8 cellular contexts compared by ENCODE assay signal in genomic region chr1:8712413-8713229, GRCh38.
DNase-seq lines count a peak whose midpoint lies in the region; ATAC-seq and TF ChIP-seq lines count a peak whose summit lies in the region.

No MANE protein-coding gene starts in this region.

- POLR2A ChIA-PET in Panc1 (lab: Charles Lee) = interaction anchor here (0.6 to 0.8 kb wide), 2 partner anchors 9 to 12 kb away, joined by 3 to 5 read pairs; no protein-coding TSS in a partner anchor

- H3K4me1 ChIP-seq in Panc1 (ENCODE audit: control insufficient read depth, insufficient read depth, low read length) = peaks cover 59% of the 10 kb centered on the region
- no peaks in the 10 kb centered on the region for H3K4me1 ChIP-seq in colonic mucosa
- peaks cover 25 to 40% (median 32%) of the 10 kb centered on the region in 4 donors for H3K4me1 ChIP-seq in upper lobe of left lung

- no peak for TF ChIP-seq POLR2A in upper lobe of left lung (IDR thresholded peaks at IDR 0.05)

- peaks cover 25% of the 10 kb centered on the region for H3K4me1 Mint-ChIP-seq in memory B cell

- intact Hi-C loops in Panc1 (cut with micrococcal nuclease; ENCODE audit: unreplicated experiment) = loop anchor here (10.0 kb wide), 1 partner anchor 132 kb away; no protein-coding TSS in a partner anchor
- intact Hi-C loops in colonic mucosa (cut with DNase I) = loop anchor here (10.0 kb wide), 1 partner anchor 132 kb away; no protein-coding TSS in a partner anchor

- in situ Hi-C loops in Panc1 (cut with HindIII; ENCODE audit: low pct_unique_long_range_greater_than_20kb, low sequenced_read_pairs) = no loop called here

- peaks cover 7% of the 10 kb centered on the region for H3K36me3 Mint-ChIP-seq in memory B cell

- no peaks in the 10 kb centered on the region for H3K27me3 Mint-ChIP-seq in memory B cell

- peak overlapping the region; percentile 91 for H3K27ac Mint-ChIP-seq in memory B cell

- TF ChIP-seq CTCF in Panc1 (IDR thresholded peaks at IDR 0.05) (no peak), colonic mucosa (IDR thresholded peaks at IDR 0.05) (no peak), upper lobe of left lung (IDR thresholded peaks at IDR 0.05) (no peak)

- peak; percentile 89 for ATAC-seq in Panc1
- peak; percentile 94 for ATAC-seq in memory B cell (ENCODE audit: low read depth)
- ATAC-seq in upper lobe of left lung (ENCODE audit: low FRiP score in 2 of 2) = peak in 1 of 2 donors; percentile 73
- no peak for ATAC-seq in HG03457 (IDR thresholded peaks at IDR 0.05; ENCODE audit: unreplicated experiment)

- no peaks in the 10 kb centered on the region for H3K9me3 ChIP-seq in Panc1 (ENCODE audit: control insufficient read depth, insufficient read depth, low read depth, low read length)
- H3K9me3 ChIP-seq in colonic mucosa = no peaks in the 10 kb centered on the region
- H3K9me3 ChIP-seq in upper lobe of left lung = no peaks in the 10 kb centered on the region

- DNase-seq in DMS114 treated with DMSO at 0.1 percent for 48 hours (lab: John Stamatoyannopoulos, UW; ENCODE audit: unreplicated experiment) (peak; percentile 98), Kasumi-1 (lab: John Stamatoyannopoulos, UW) (peak; percentile 90 to 94), Panc1 (ENCODE audit: low read depth, low spot score) (peak; percentile 73), colonic mucosa (no peak), memory B cell (ENCODE audit: low spot score in 2 of 2) (no peak), upper lobe of left lung (no peak), globus pallidus (ENCODE audit: low spot score) (no peak)

- no peaks in the 10 kb centered on the region for H3K27me3 ChIP-seq in Panc1 (ENCODE audit: control insufficient read depth, insufficient read depth, low read length)
- no peaks in the 10 kb centered on the region for H3K27me3 ChIP-seq in colonic mucosa
- no peaks in the 10 kb centered on the region for H3K27me3 ChIP-seq in upper lobe of left lung

- H3K4me3 Mint-ChIP-seq in memory B cell = peak overlapping the region; percentile 62

- peak overlapping the region in 1 of 2 experiments; percentile 46; a peak in 3 of 4 replicates for H3K4me3 ChIP-seq in Panc1 (ENCODE audit: low read depth in 2 of 2, low read length in 2 of 2)
- H3K4me3 ChIP-seq in colonic mucosa = no peak overlapping the region
- H3K4me3 ChIP-seq in upper lobe of left lung = peak overlapping the region in 1 of 4 donors; percentile 9

- CTCF ChIA-PET in Panc1 (lab: Charles Lee) = interaction anchor here (0.5 to 0.7 kb wide), 2 partner anchors 25 to 306 kb away, joined by 4 read pairs; no protein-coding TSS in a partner anchor

- peaks cover 4% of the 10 kb centered on the region for H3K9me3 Mint-ChIP-seq in memory B cell

- peak in 1 of 4 donors; percentile 42 for TF ChIP-seq EP300 in upper lobe of left lung (IDR thresholded peaks at IDR 0.05)

- H3K9ac ChIP-seq in colonic mucosa (ENCODE audit: low read depth in 2 of 2, low read length in 2 of 2) = peak overlapping the region in 1 of 2 donors; percentile 23

- H3K36me3 ChIP-seq in Panc1 (ENCODE audit: control insufficient read depth, insufficient read depth, low read length) = no peaks in the 10 kb centered on the region
- H3K36me3 ChIP-seq in colonic mucosa = no peaks in the 10 kb centered on the region
- no peaks in the 10 kb centered on the region for H3K36me3 ChIP-seq in upper lobe of left lung

- WGBS in upper lobe of left lung, 2 donors = 8 to 13% methylated on average over 5 of the region's 5 CpGs

- H3K27ac ChIP-seq in Panc1 (ENCODE audit: low read length) = peak overlapping the region; percentile 94
- peak overlapping the region; percentile 78 for H3K27ac ChIP-seq in colonic mucosa
- H3K27ac ChIP-seq in upper lobe of left lung = peak overlapping the region; percentile 41 to 80 (median 74)

- BruUV-seq in Panc1 (replicated peaks; lab: Mats Ljungman, UMichigan) = no TSS peak

Comparison
In these comparisons a context has a peak if more than half of its experiments do, and no peak if none do; other contexts are left out.
1. DNase-seq: peak in DMS114 treated with DMSO at 0.1 percent for 48 hours (single experiment), Kasumi-1 (2 of 2) and Panc1 (single experiment); none in colonic mucosa (single experiment), memory B cell (0 of 2), upper lobe of left lung (0 of 2) and globus pallidus (single experiment).
2. Peak in every context shown above with its lines, with median percentiles within 50 percentile points of each other: H3K27ac ChIP-seq.